ENCODE assay signal across 9 cellular contexts in the genomic region with DNA sequence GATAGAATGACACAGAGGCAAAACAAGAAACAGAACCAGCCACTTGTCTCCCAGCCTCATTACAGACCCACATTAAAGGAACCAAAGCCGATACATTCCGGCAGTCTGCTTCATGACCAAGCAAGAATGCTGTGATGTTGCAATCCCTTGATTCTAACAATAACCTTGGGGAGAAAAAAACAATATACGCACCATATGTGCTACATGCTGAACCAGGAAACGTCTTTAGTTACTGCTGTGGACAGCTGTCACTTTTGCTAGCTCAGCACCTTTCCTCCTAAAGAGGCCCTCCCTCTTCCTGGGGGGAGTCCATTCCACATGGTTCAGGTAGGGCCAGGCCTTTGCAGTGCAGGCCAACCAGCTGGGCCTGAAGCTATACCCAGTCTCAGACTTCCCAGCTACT.
DNase-seq lines count a peak whose midpoint lies in the region; ATAC-seq and TF ChIP-seq lines count a peak whose summit lies in the region.
"Had no signal": no experiment of that assay in that cellular context is flagged by ENCODE, and none has a peak within 500 bp of the region (broad histone marks: within the 10 kb centered on the region; RNA-seq: fewer than 3 reads in every experiment).

No MANE protein-coding gene starts in this region.

- peaks cover 2% of the 10 kb centered on the region for H3K4me1 Mint-ChIP-seq in T-helper 17 cell

- H3K4me1 ChIP-seq in HUES48 (ENCODE audit: control insufficient read depth, insufficient read depth, low read length) (0 out of 2 replicates have a peak, but pooled peaks cover 8% of the 10 kb centered on the region), hepatocyte (ENCODE audit: insufficient read depth) (no peaks in the 10 kb centered on the region), stomach (peaks cover 3 to 36% (median 22%) of the 10 kb centered on the region in 4 donors)

- H3K27me3 ChIP-seq in HUES48 (ENCODE audit: control insufficient read depth, insufficient read depth, low read length) (no peaks in the 10 kb centered on the region), hepatocyte (no peaks in the 10 kb centered on the region), stomach (no peaks in the 10 kb centered on the region), H7 (ENCODE audit: control insufficient read depth, insufficient read depth, low read length) (no peaks in the 10 kb centered on the region)

- TF ChIP-seq CTCF in hepatocyte (IDR thresholded peaks at IDR 0.05; ENCODE audit: poor library complexity) (no peak), stomach (IDR thresholded peaks at IDR 0.05) (no peak)

- no peak overlapping the region for H3K9ac ChIP-seq in HUES48 (ENCODE audit: low read depth, low read length)

- H3K36me3 ChIP-seq in HUES48 (ENCODE audit: control insufficient read depth, insufficient read depth, low read length), result no peaks in the 10 kb centered on the region
- H3K36me3 ChIP-seq in hepatocyte (replicated peaks; ENCODE audit: insufficient read depth, low read depth), result no peaks in the 10 kb centered on the region
- H3K36me3 ChIP-seq in stomach, result no peaks in the 10 kb centered on the region
- no peaks in the 10 kb centered on the region for H3K36me3 ChIP-seq in H7 (replicated peaks; ENCODE audit: control insufficient read depth, insufficient read depth, low read length)

- H3K27ac ChIP-seq in HUES48 (ENCODE audit: low read depth, low read length) (peak overlapping the region; percentile 28), hepatocyte (peak overlapping the region; percentile 63), stomach (peak overlapping the region in 4 of 5 donors; percentile 25 to 60 (median 40))
- H3K27ac ChIP-seq: VCaP had no signal

- H3K9me3 ChIP-seq in HUES48 (ENCODE audit: control insufficient read depth, insufficient read depth, low read length), result no peaks in the 10 kb centered on the region
- H3K9me3 ChIP-seq in hepatocyte (ENCODE audit: low read depth), result no peaks in the 10 kb centered on the region
- H3K9me3 ChIP-seq in stomach, result no peaks in the 10 kb centered on the region
- H3K9me3 ChIP-seq in T-helper 17 cell (ENCODE audit: control insufficient read depth, low read length, poor library complexity, severe bottlenecking), result no peaks in the 10 kb centered on the region

- intact Hi-C loops in stomach (cut with DNase I; ENCODE audit: low total_unique reads), result no loop called here

- no peak overlapping the region for H3K4me2 ChIP-seq in hepatocyte

- no peak overlapping the region for H2AFZ ChIP-seq in hepatocyte

- H3K79me2 ChIP-seq in hepatocyte, result no peaks in the 10 kb centered on the region

- DNase-seq in astrocyte of the hippocampus (ENCODE audit: low read depth, low spot score), result peak; percentile 87
- peak; percentile 30 for DNase-seq in hepatocyte (ENCODE audit: low spot score)
- DNase-seq in stomach, result no peak
- no peak for DNase-seq in NCI-H1417 treated with DMSO at 0.1 percent for 48 hours (lab: John Stamatoyannopoulos, UW)
- DNase-seq in H7, result no peak
- no peak for DNase-seq in ecto neural progenitor cell (ENCODE audit: low spot score)
- DNase-seq in T-helper 17 cell, result no peak

- no peak for ATAC-seq in T-helper 17 cell

- H3K27me3 Mint-ChIP-seq in T-helper 17 cell, result no peaks in the 10 kb centered on the region

- H3K27ac Mint-ChIP-seq in T-helper 17 cell, result no peak overlapping the region

- H3K36me3 Mint-ChIP-seq in T-helper 17 cell (ENCODE audit: low read depth), result peaks cover 2% of the 10 kb centered on the region

- WGBS in hepatocyte (ENCODE audit: low lambda C conversion rate, missing lambda C conversion rate), result 62% methylated on average over 4 of the region's 4 CpGs
- 38 to 74% (median 63%) methylated on average over 4 of the region's 4 CpGs for WGBS in stomach, 5 donors

- no peak for TF ChIP-seq EP300 in stomach (IDR thresholded peaks at IDR 0.05)

- no peaks in the 10 kb centered on the region for H3K9me2 ChIP-seq in hepatocyte (replicated peaks; ENCODE audit: insufficient read depth)

- no peak overlapping the region for H3K4me3 Mint-ChIP-seq in T-helper 17 cell

- H3K4me3 ChIP-seq in HUES48 (ENCODE audit: low read depth, low read length) (no peak overlapping the region), hepatocyte (no peak overlapping the region), stomach (no peak overlapping the region), H7 (ENCODE audit: insufficient read depth, low read depth, low read length) (no peak overlapping the region)

- TF ChIP-seq POLR2A in stomach (IDR thresholded peaks at IDR 0.05), result no peak

- H4K20me1 ChIP-seq in hepatocyte (ENCODE audit: insufficient read depth, poor library complexity, severe bottlenecking), result no peaks in the 10 kb centered on the region

Comparison
In these comparisons a context has a peak if more than half of its experiments do, and no peak if none do; other contexts are left out.
1. DNase-seq: peak in astrocyte of the hippocampus (single experiment) and hepatocyte (single experiment); none in stomach (single experiment), NCI-H1417 treated with DMSO at 0.1 percent for 48 hours (single experiment), H7 (single experiment), ecto neural progenitor cell (single experiment) and T-helper 17 cell (0 of 3).
2. Peak in every context shown above with its lines, with median percentiles within 50 percentile points of each other: H3K27ac ChIP-seq.